ENCODE assay signal across 30 cellular contexts in the genomic region with DNA sequence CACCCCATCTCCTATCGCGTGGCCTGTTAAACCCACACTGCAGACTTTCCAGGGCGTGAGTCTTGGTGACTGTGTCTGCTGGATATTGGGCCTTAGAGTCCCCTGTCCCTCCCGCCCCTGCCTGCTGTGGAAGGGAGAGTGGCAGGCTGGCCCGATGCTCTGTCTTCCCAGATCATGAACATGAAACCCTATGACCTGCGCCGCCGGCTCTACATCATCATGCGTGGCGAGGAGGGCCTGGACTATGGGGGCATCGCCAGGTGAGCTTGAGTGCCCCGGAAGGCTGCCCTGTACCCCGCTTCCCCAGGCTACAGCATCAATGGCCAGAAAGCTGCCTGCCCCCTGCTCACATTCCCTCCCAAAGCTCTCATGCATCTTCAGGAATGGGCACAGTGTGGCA.
"Had no signal": no experiment of that assay in that cellular context is flagged by ENCODE, and none has a peak within 500 bp of the region (broad histone marks: within the 10 kb centered on the region; RNA-seq: fewer than 3 reads in every experiment).

No MANE protein-coding gene starts in this region.

- H3K27ac Mint-ChIP-seq: activated CD4-positive, alpha-beta T cell treated with anti-CD3 and anti-CD28 coated beads for 36 hours; activated CD8-positive, alpha-beta memory T cell treated with anti-CD3 and anti-CD28 coated beads, Interleukin-2, amount 10 ng/mL, durations not matched to agents 7 days and 5 days; activated CD8-positive, alpha-beta T cell treated with anti-CD3 and anti-CD28 coated beads, Interleukin-2, amount 10 ng/mL, durations not matched to agents 7 days and 5 days; activated naive CD8-positive, alpha-beta T cell; naive thymus-derived CD4-positive, alpha-beta T cell; T-helper 2 cell treated with Interferon-gamma antibody and Interleukin-4, amounts not matched to agents 5 μg/mL and 100 μg/mL, for 36 hours had no signal

- DNase-seq: activated CD4-positive, alpha-beta T cell treated with anti-CD3 and anti-CD28 coated beads for 36 hours; activated CD4-positive, CD25-positive, alpha-beta regulatory T cell; activated CD8-positive, alpha-beta memory T cell treated with anti-CD3 and anti-CD28 coated beads, Interleukin-2, amount 10 ng/mL, durations not matched to agents 7 days and 5 days; activated CD8-positive, alpha-beta T cell treated with anti-CD3 and anti-CD28 coated beads, Interleukin-2, amount 10 ng/mL, durations not matched to agents 7 days and 5 days; activated naive CD4-positive, alpha-beta T cell; activated T-cell treated with anti-CD3 and anti-CD28 coated beads, Interleukin-2, amount 50 U/mL, for 48 hours; aorta; dermis blood vessel endothelial cell; effector CD8-positive, alpha-beta T cell; esophagus squamous epithelium; gastrocnemius medialis; glutamatergic neuron; islet precursor cell; left cardiac atrium; naive thymus-derived CD4-positive, alpha-beta T cell; psoas muscle; stimulated activated CD4-positive, alpha-beta T cell treated with anti-CD3 and anti-CD28 coated beads, Interleukin-4, amount 100 ng/mL, for 1 hour; stimulated activated naive CD8-positive, alpha-beta T cell treated with anti-CD3 and anti-CD28 coated beads, Interleukin-15, Interleukin-2, amounts not matched to agents 100 U/mL and 50 U/mL, for 24 hours; T-helper 1 cell; thyroid gland; upper lobe of right lung had no signal

- H3K27me3 ChIP-seq: cardiac muscle cell, esophagus squamous epithelium, gastrocnemius medialis, hepatocyte, right atrium auricular region, thyroid gland, upper lobe of right lung had no signal

- H3K36me3 ChIP-seq: cardiac muscle cell had no signal

- H3K4me1 ChIP-seq: parathyroid adenoma, upper lobe of right lung had no signal

- H3K4me3 Mint-ChIP-seq: activated CD4-positive, alpha-beta T cell treated with anti-CD3 and anti-CD28 coated beads for 36 hours; activated CD8-positive, alpha-beta memory T cell treated with anti-CD3 and anti-CD28 coated beads, Interleukin-2, amount 10 ng/mL, durations not matched to agents 7 days and 5 days; activated CD8-positive, alpha-beta T cell treated with anti-CD3 and anti-CD28 coated beads, Interleukin-2, amount 10 ng/mL, durations not matched to agents 7 days and 5 days; activated naive CD8-positive, alpha-beta T cell; brain; naive thymus-derived CD4-positive, alpha-beta T cell; T-helper 2 cell treated with Interferon-gamma antibody and Interleukin-4, amounts not matched to agents 5 μg/mL and 100 μg/mL, for 36 hours had no signal

- ATAC-seq: activated CD4-positive, alpha-beta T cell treated with anti-CD3 and anti-CD28 coated beads for 36 hours; activated CD8-positive, alpha-beta memory T cell treated with anti-CD3 and anti-CD28 coated beads, Interleukin-2, amount 10 ng/mL, durations not matched to agents 7 days and 5 days; activated CD8-positive, alpha-beta T cell treated with anti-CD3 and anti-CD28 coated beads, Interleukin-2, amount 10 ng/mL, durations not matched to agents 7 days and 5 days; gastrocnemius medialis; left cardiac atrium; naive thymus-derived CD4-positive, alpha-beta T cell; psoas muscle; stimulated activated naive CD8-positive, alpha-beta T cell treated with anti-CD3 and anti-CD28 coated beads, Interleukin-15, Interleukin-2, amounts not matched to agents 100 U/mL and 50 U/mL, for 24 hours; upper lobe of right lung had no signal

- FAIRE-seq: endometrium had no signal

- H3K4me3 ChIP-seq: cardiac muscle cell, esophagus squamous epithelium, gastrocnemius medialis, hepatocyte, psoas muscle, right atrium auricular region, thyroid gland, upper lobe of right lung had no signal

- H3K9me3 Mint-ChIP-seq: brain; T-helper 2 cell treated with Interferon-gamma antibody and Interleukin-4, amounts not matched to agents 5 μg/mL and 100 μg/mL, for 36 hours had no signal

- H3K9me3 ChIP-seq: esophagus squamous epithelium, gastrocnemius medialis, psoas muscle, right atrium auricular region, thyroid gland, upper lobe of right lung had no signal

- H3K27me3 Mint-ChIP-seq: activated CD4-positive, alpha-beta T cell treated with anti-CD3 and anti-CD28 coated beads for 36 hours; activated CD8-positive, alpha-beta memory T cell treated with anti-CD3 and anti-CD28 coated beads, Interleukin-2, amount 10 ng/mL, durations not matched to agents 7 days and 5 days; activated naive CD8-positive, alpha-beta T cell; naive thymus-derived CD4-positive, alpha-beta T cell had no signal

- H3K4me1 Mint-ChIP-seq: activated CD4-positive, alpha-beta T cell treated with anti-CD3 and anti-CD28 coated beads for 36 hours had no signal

- H3K27ac ChIP-seq: epithelial cell of prostate, esophagus squamous epithelium, gastrocnemius medialis, hepatocyte, parathyroid adenoma, psoas muscle, right atrium auricular region, thyroid gland, upper lobe of right lung had no signal
